8 cellular contexts compared by ENCODE assay signal in the genomic region with DNA sequence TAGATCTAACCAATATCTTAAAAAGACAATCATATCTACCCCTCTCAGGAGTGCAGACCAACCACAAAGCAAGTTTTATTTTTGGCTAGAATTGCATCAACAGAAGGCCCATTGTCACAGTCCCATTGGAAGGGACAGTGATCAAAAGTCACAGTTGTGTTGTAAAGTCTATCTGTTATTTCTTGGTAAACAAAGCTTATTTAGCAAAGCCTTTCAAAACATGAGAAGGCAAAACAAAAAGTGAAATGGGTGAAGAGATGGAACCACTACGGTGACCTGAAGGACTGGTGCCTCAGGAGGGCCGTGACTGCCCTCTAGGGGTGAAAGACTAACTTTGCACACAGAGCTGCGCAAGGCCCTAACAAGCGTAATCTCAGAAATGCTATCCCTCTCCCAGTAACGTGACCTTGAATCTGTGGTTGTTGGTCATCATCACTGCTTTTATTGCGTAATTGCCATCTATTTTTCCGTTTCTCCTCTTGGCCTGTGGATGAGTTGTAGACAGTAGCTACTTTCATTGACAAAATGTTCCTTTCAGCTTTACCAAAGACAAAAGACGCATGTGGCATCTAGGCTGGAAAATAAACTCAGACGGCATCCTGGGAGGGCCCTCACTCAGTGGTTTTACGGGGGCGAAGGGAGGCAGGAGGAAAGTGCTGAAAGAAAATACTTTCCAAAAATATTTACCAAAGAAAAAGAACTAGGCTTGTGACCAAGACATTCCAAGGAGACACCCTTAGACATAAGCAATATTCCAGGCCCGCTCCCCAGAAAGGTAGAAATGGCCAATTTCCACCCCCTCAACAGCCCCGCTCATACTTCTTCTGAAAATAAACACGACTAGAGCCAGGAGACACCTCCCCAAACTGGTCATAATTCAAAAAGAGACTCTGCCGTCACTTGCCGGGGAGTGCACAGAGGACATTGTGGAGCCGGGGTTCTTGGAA.
DNase-seq lines count a peak whose midpoint lies in the region; ATAC-seq and TF ChIP-seq lines count a peak whose summit lies in the region.

No MANE protein-coding gene starts in this region.

- H2AFZ ChIP-seq in mammary epithelial cell (ENCODE audit: low read depth, low read length), result no peak overlapping the region

- H3K4me1 ChIP-seq in mammary epithelial cell (ENCODE audit: insufficient read depth, low read length), result peaks cover 3% of the 10 kb centered on the region

- H4K20me1 ChIP-seq in mammary epithelial cell (ENCODE audit: insufficient read depth, low read length), result no peaks in the 10 kb centered on the region

- no peaks in the 10 kb centered on the region for H3K27me3 ChIP-seq in mammary epithelial cell (ENCODE audit: insufficient read depth, low read length)

- H3K9ac ChIP-seq in mammary epithelial cell (ENCODE audit: insufficient read depth, low read length), result peak overlapping the region; percentile 29

- H3K9me3 ChIP-seq in mammary epithelial cell (replicated peaks; ENCODE audit: insufficient read depth, low read length), result no peaks in the 10 kb centered on the region

- peak overlapping the region; percentile 47 for H3K27ac ChIP-seq in mammary epithelial cell (ENCODE audit: insufficient read depth, low read depth, low read length)

- no peak overlapping the region for H3K4me2 ChIP-seq in mammary epithelial cell (ENCODE audit: insufficient read depth, low read depth, low read length)

- no peaks in the 10 kb centered on the region for H3K79me2 ChIP-seq in mammary epithelial cell (ENCODE audit: insufficient read depth, low read length)

- TF ChIP-seq CTCF in WI38 (IDR thresholded peaks at IDR 0.05; ENCODE audit: low read depth, low read length), result peak; percentile 84
- TF ChIP-seq CTCF in mammary epithelial cell (conservative IDR thresholded peaks at IDR 0.05 in 1 of 2, IDR thresholded peaks at IDR 0.05 in 1 of 2; ENCODE audit: extremely low read depth in 1 of 2, insufficient read depth in 1 of 2, low read depth in 1 of 2, low read length in 2 of 2), result peak; percentile 91 to 94

- DNase-seq in NK-92 treated with Interleukin-12 subunit alpha and Interleukin-12 subunit beta, amount 100 ng/mL, for 24 hours (lab: John Stamatoyannopoulos, UW), result peak; percentile 26
- DNase-seq in NK-92 (lab: John Stamatoyannopoulos, UW; ENCODE audit: unreplicated experiment), result no peak
- peak; percentile 14 for DNase-seq in NCI-H2029 treated with DMSO at 0.1 percent for 48 hours (lab: John Stamatoyannopoulos, UW)
- peak; percentile 89 for DNase-seq in mammary epithelial cell
- peak; percentile 82 for DNase-seq in islet precursor cell
- DNase-seq in stimulated activated CD4-positive, alpha-beta T cell treated with anti-CD3 and anti-CD28 coated beads, Interleukin-15, amount 100 ng/mL, for 48 hours (ENCODE audit: low read depth in 2 of 2), result peak; percentile 54 to 57

- WGBS in mammary epithelial cell (ENCODE audit: low coverage, missing lambda C conversion rate), result 20% methylated on average over 16 of the region's 17 CpGs

- ATAC-seq in HG02798 (IDR thresholded peaks at IDR 0.05; ENCODE audit: poor library complexity, unreplicated experiment), result peak; percentile 97

- CTCF ChIA-PET in mammary epithelial cell (lab: Charles Lee; ENCODE audit: low non-redundant PET), result interaction anchor here (0.5 to 0.7 kb wide), 5 partner anchors 80 to 159 kb away, joined by 3 to 6 read pairs (median 3); partner anchors contain the start of gene FRMD4B

- H3K36me3 ChIP-seq in mammary epithelial cell (ENCODE audit: insufficient read depth, low read length), result peaks cover 4% of the 10 kb centered on the region

- in situ Hi-C loops in mammary epithelial cell (cut with MboI; ENCODE audit: low sequenced_read_pairs in 2 of 2), result loop anchor here in 1 of 2 donors (25.0 kb wide), 2 partner anchors 106 to 356 kb away; no protein-coding TSS in a partner anchor

- no TSS peak for BruUV-seq in mammary epithelial cell (replicated peaks; lab: Mats Ljungman, UMichigan)

- dilution Hi-C loops in mammary epithelial cell (cut with HindIII; ENCODE audit: low sequenced_read_pairs), result loop anchor here (25.0 kb wide), 2 partner anchors 144 to 356 kb away; no protein-coding TSS in a partner anchor

- intact Hi-C loops in mammary epithelial cell (cut with micrococcal nuclease), result loop anchor here (1.0 to 10.0 kb wide), 6 partner anchors 104 to 364 kb away; no protein-coding TSS in a partner anchor

- no peak overlapping the region for H3K4me3 ChIP-seq in WI38 (ENCODE audit: low read depth, low read length)
- H3K4me3 ChIP-seq in mammary epithelial cell (replicated peaks in 1 of 3; ENCODE audit: insufficient read depth in 1 of 3, low read depth in 2 of 3, low read length in 3 of 3), result no peak overlapping the region
